In the genomic region with DNA sequence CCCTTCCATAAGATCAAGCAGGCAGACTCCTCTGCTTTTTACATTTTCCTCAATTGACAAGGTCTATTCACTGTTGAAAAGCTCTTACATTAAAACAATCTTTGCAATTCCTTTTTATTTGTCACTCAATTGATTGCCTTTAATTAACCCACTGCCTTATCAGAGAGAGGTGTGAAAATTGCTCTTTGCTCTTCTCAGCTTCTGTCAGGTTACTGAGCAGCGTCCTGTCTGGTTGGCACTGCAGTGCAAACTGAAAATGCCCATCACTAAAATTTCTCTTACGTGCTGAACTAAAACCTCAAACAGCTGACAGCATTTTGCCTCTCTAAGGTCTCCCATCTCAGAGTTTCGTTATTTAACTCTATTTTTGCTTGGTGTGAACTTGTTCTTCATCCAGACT, we compare ENCODE assay signal across 33 cellular contexts.
"Had no signal": no experiment of that assay in that cellular context is flagged by ENCODE, and none has a peak within 500 bp of the region (broad histone marks: within the 10 kb centered on the region; RNA-seq: fewer than 3 reads in every experiment).

No MANE protein-coding gene starts in this region.

- H3K36me3 ChIP-seq: MG63, SJCRH30 had no signal

- DNase-seq: Karpas-422, KBM-7, MG63, NCI-H1048, NCI-H1092 treated with DMSO at 0.1 percent for 48 hours, NCI-H1105 treated with DMSO at 0.1 percent for 48 hours, NCI-H1436, NCI-H146, NCI-H1694, NCI-H187, NCI-H1930, NCI-H2029 treated with DMSO at 0.1 percent for 48 hours, NCI-H2081 treated with DMSO at 0.1 percent for 48 hours, NCI-H2107, NCI-H2171, NCI-H226, NCI-H446 treated with DMSO at 0.1 percent for 48 hours, NCI-H510A, NCI-H524, NCI-H526, NCI-H69, NCI-H748 treated with DMSO at 0.1 percent for 48 hours, NCI-H82, PC-9, SHP77, SIG-M5, SJCRH30 had no signal

- H3K27me3 ChIP-seq: MG63, SJCRH30 had no signal

- H3K9me3 ChIP-seq: MG63, SJCRH30 had no signal

- H3K27ac ChIP-seq: KMS-11, PC-9, RWPE1, SJCRH30, SK-N-MC had no signal

- H3K4me3 ChIP-seq: MG63, PC-9, SJCRH30, SK-N-MC had no signal

- H3K9ac ChIP-seq: KMS-11 had no signal

- ATAC-seq: Panc1, Right ventricle myocardium inferior, SK-N-SH treated with all-trans-retinoic acid at 6 μM for 48 hours had no signal

- H3K4me1 ChIP-seq: SJCRH30 had no signal

- H3K4me2 ChIP-seq: KMS-11, PC-9 had no signal

- H2AFZ ChIP-seq: PC-9 had no signal
